Comparison of ENCODE assay signal across 9 cellular contexts in genomic region chr1:223712856-223713494, GRCh38. TPM values are rescaled to one million over a fixed set of nuclear protein-coding genes. Genes with fewer than 3 reads are reported as not detected.
A peak's percentile ranks its signal among the peaks of the same experiment; 100 is the strongest.
DNase-seq lines count a peak whose midpoint lies in the region; ATAC-seq, FAIRE-seq and TF ChIP-seq lines count a peak whose summit lies in the region.
"Had no signal": no experiment of that assay in that cellular context is flagged by ENCODE, and none has a peak within 500 bp of the region (broad histone marks: within the 10 kb centered on the region; RNA-seq: fewer than 3 reads in every experiment).

No MANE protein-coding gene starts in this region.

- peak; percentile 17 to 32; a peak in 5 of 6 replicates for ATAC-seq in A549
- ATAC-seq in GM19035 (IDR thresholded peaks at IDR 0.05; ENCODE audit: unreplicated experiment) = peak; percentile 35
- peak; percentile 31 for ATAC-seq in HG03159 (IDR thresholded peaks at IDR 0.05; ENCODE audit: unreplicated experiment)

- H3K9me3 ChIP-seq in A549 (no peaks in the 10 kb centered on the region), ectodermal cell (ENCODE audit: control insufficient read depth, low read length) (no peaks in the 10 kb centered on the region), suprapubic skin (no peaks in the 10 kb centered on the region)

- FAIRE-seq in A549 (lab: Jason Lieb, UNC) = no peak

- H3K4me2 ChIP-seq in A549 = peak overlapping the region; percentile 88

- H3K4me3 ChIP-seq in A549 = peak overlapping the region; percentile 88
- peak overlapping the region; percentile 76 for H3K4me3 ChIP-seq in ectodermal cell (ENCODE audit: insufficient read depth, low read depth, low read length)
- H3K4me3 ChIP-seq in suprapubic skin = peak overlapping the region; percentile 60

- TF ChIP-seq POLR2A in A549 (IDR thresholded peaks at IDR 0.05; ENCODE audit: low read length) = no peak
- TF ChIP-seq POLR2A in suprapubic skin (IDR thresholded peaks at IDR 0.05) = no peak

- no peak for TF ChIP-seq RAD21 in A549 (conservative IDR thresholded peaks at IDR 0.05 in 1 of 2, IDR thresholded peaks at IDR 0.05 in 1 of 2)

- TF ChIP-seq EP300 in A549 (IDR thresholded peaks at IDR 0.05) (no peak), suprapubic skin (IDR thresholded peaks at IDR 0.05) (no peak)

- H3K4me1 ChIP-seq in A549 (peaks cover 84% of the 10 kb centered on the region), ectodermal cell (ENCODE audit: control insufficient read depth, insufficient read depth, low read length) (peaks cover 10% of the 10 kb centered on the region), suprapubic skin (peaks cover 60% of the 10 kb centered on the region)

- peaks cover 11% of the 10 kb centered on the region for H3K27me3 ChIP-seq in ectodermal cell (ENCODE audit: control insufficient read depth, insufficient read depth, low read length, poor library complexity, severe bottlenecking)
- H3K27me3 ChIP-seq in suprapubic skin = no peaks in the 10 kb centered on the region

- no peak for DNase-seq in A549 (ENCODE audit: low read depth in 1 of 2, low spot score in 1 of 2)
- DNase-seq in activated CD4-positive, CD25-positive, alpha-beta regulatory T cell treated with anti-CD3 and anti-CD28 coated beads, Interleukin-2, amount 50 U/mL, for 72 hours = peak; percentile 57
- peak; percentile 61 for DNase-seq in midbrain (lab: John Stamatoyannopoulos, UW)
- DNase-seq in suprapubic skin (ENCODE audit: low spot score in 2 of 2) = no peak
- no peak for DNase-seq in HuH-7 (ENCODE audit: low spot score)

- H3K27ac ChIP-seq in A549 (peak overlapping the region; percentile 99), ectodermal cell (ENCODE audit: insufficient read depth, low read depth, low read length, poor library complexity, severe bottlenecking) (no peak overlapping the region), suprapubic skin (peak overlapping the region; percentile 91)

- TF ChIP-seq CTCF in A549 (IDR thresholded peaks at IDR 0.05) (no peak), suprapubic skin (IDR thresholded peaks at IDR 0.05) (no peak)

- peaks cover under 1% of the 10 kb centered on the region for H3K36me3 ChIP-seq in ectodermal cell (ENCODE audit: control insufficient read depth, insufficient read depth, low read length)
- peaks cover 5% of the 10 kb centered on the region for H3K36me3 ChIP-seq in suprapubic skin

- CTCF ChIA-PET in A549 (lab: Yijun Ruan, JAX) = interaction anchor here (0.8 to 4.2 kb wide), 23 partner anchors 8 to 133 kb away, joined by 3 to 92 read pairs (median 5); no protein-coding TSS in a partner anchor

- POLR2A ChIA-PET in A549 (lab: Yijun Ruan, JAX) = interaction anchor here (0.6 to 3.2 kb wide), 4 partner anchors 8 to 36 kb away, joined by 3 to 25 read pairs (median 10); no protein-coding TSS in a partner anchor

- under 1% methylated on average over 12 of the region's 40 CpGs for WGBS in A549 (ENCODE audit: missing lambda C conversion rate)
- WGBS in ectodermal cell, 2 experiments = 5 to 6% methylated on average over 40 of the region's 40 CpGs
- 5% methylated on average over 24 of the region's 40 CpGs for WGBS in suprapubic skin

TF ChIP-seq in A549, 52 proteins besides CTCF, POLR2A, EP300 and RAD21:
- TF ChIP-seq KDM1A (IDR thresholded peaks at IDR 0.05; ENCODE audit: low read depth) = no peak
- 0 out of 2 replicates have a peak, but pooled peaks have one; percentile 35 for TF ChIP-seq HOXA7 (CRISPR knock-in tag; IDR thresholded peaks at IDR 0.05)
- TF ChIP-seq, protein P1, sequence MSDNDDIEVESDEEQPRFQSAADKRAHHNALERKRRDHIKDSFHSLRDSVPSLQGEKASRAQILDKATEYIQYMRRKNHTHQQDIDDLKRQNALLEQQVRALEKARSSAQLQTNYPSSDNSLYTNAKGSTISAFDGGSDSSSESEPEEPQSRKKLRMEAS (IDR thresholded peaks at IDR 0.05) = peak; percentile 13; the same call in 1 of the 2 replicates
- no peak for TF ChIP-seq FOSB (CRISPR knock-in tag; IDR thresholded peaks at IDR 0.05)
- TF ChIP-seq JUN (IDR thresholded peaks at IDR 0.05) = no peak; a peak in 2 of 5 replicates
- TF ChIP-seq, protein P2, sequence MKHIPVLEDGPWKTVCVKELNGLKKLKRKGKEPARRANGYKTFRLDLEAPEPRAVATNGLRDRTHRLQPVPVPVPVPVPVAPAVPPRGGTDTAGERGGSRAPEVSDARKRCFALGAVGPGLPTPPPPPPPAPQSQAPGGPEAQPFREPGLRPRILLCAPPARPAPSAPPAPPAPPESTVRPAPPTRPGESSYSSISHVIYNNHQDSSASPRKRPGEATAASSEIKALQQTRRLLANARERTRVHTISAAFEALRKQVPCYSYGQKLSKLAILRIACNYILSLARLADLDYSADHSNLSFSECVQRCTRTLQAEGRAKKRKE (CRISPR knock-in tag; IDR thresholded peaks at IDR 0.05; ENCODE audit: low read depth) = no peak
- TF ChIP-seq BCL3 (IDR thresholded peaks at IDR 0.05) = 0 out of 3 replicates have a peak, but pooled peaks have one; percentile 9

RNA-seq across cellular contexts. Expression of gene CAPN2, which starts 0.6 kb away (rescaled TPM):
- polyA plus RNA-seq in A549 (2011; rRNA removed) (199 and 217 TPM in 2 replicates), A549 (2017; fragmentation: RNase III; extraction: RNeasy Plus Mini Kit Qiagen cat#74134 plus additional on column Dnase treatment) (285 to 327 TPM (median 300 TPM) in 3 replicates)
- 132 and 138 TPM in 2 replicates for polyA plus RNA-seq in A549 (2012; cell fraction: cytosol; rRNA removed)
- 115 and 134 TPM in 2 replicates for polyA plus RNA-seq in A549 (2012; cell fraction: nucleus; rRNA removed)
- 153 and 163 TPM in 2 replicates for polyA minus RNA-seq in A549 (2011; rRNA and poly(A)+ RNA removed)
- polyA plus RNA-seq in ectodermal cell (2013, experiment 1 of 4) = 75.2 TPM
- polyA plus RNA-seq in ectodermal cell (2013, experiment 2 of 4) = 74.8 TPM
- polyA plus RNA-seq in ectodermal cell (2013, experiment 3 of 4) = 67.2 TPM
- 75.5 TPM for polyA plus RNA-seq in ectodermal cell (2013, experiment 4 of 4)
- total RNA-seq in suprapubic skin = 10 to 100 TPM; 33.6 to 87.6 (median 44.0) TPM

RNA-seq across cellular contexts. Expression of gene CAPN8, which starts 47.5 kb away (rescaled TPM):
- polyA plus RNA-seq in A549 (2011; rRNA removed) (1.5 and 2.4 TPM in 2 replicates), A549 (2017; fragmentation: RNase III; extraction: RNeasy Plus Mini Kit Qiagen cat#74134 plus additional on column Dnase treatment) (0.20 to 0.51 TPM (median 0.39 TPM) in 3 replicates)
- polyA plus RNA-seq in A549 (2012; cell fraction: cytosol; rRNA removed) = 0.13 and 0.25 TPM in 2 replicates
- 1.5 and 2.3 TPM in 2 replicates for polyA plus RNA-seq in A549 (2012; cell fraction: nucleus; rRNA removed)
- polyA minus RNA-seq in A549 (2011; rRNA and poly(A)+ RNA removed) = 0.87 and 1.5 TPM in 2 replicates
- 1.1 TPM for polyA plus RNA-seq in ectodermal cell (2013, experiment 1 of 4)
- not detected for polyA plus RNA-seq in ectodermal cell (2013, experiment 2 of 4)
- polyA plus RNA-seq in ectodermal cell (2013, experiment 3 of 4) = not detected
- polyA plus RNA-seq in ectodermal cell (2013, experiment 4 of 4) = not detected
- 1 to 10 TPM; 1.5 to 3.9 (median 2.7) TPM for total RNA-seq in suprapubic skin
- total RNA-seq: glomerular endothelial cell had no signal

Comparison
In these comparisons a context has a peak if more than half of its experiments do, and no peak if none do; other contexts are left out.
1. DNase-seq: peak in activated CD4-positive, CD25-positive, alpha-beta regulatory T cell treated with anti-CD3 and anti-CD28 coated beads, Interleukin-2, amount 50 U/mL, for 72 hours (single experiment) and midbrain (single experiment); none in A549 (0 of 2), suprapubic skin (0 of 2) and HuH-7 (single experiment).
2. Peak in every context shown above with its lines, with median percentiles within 50 percentile points of each other: ATAC-seq and H3K4me3 ChIP-seq.